Comparison of ENCODE assay signal across 19 cellular contexts in genomic region chr19:31783592-31783991, GRCh38.
"Had no signal": no experiment of that assay in that cellular context is flagged by ENCODE, and none has a peak within 500 bp of the region (broad histone marks: within the 10 kb centered on the region; RNA-seq: fewer than 3 reads in every experiment).

No MANE protein-coding gene starts in this region.

- DNase-seq: activated CD4-positive, alpha-beta T cell treated with anti-CD3 and anti-CD28 coated beads for 36 hours; activated CD4-positive, CD25-positive, alpha-beta regulatory T cell; activated naive CD4-positive, alpha-beta T cell; activated T-cell treated with anti-CD3 and anti-CD28 coated beads for 4 hours; activated T-cell treated with anti-CD3 and anti-CD28 coated beads, Interleukin-2, amount 50 U/mL, for 72 hours; central memory CD4-positive, alpha-beta T cell; head of caudate nucleus; hippocampal formation; left colon; midbrain; naive thymus-derived CD4-positive, alpha-beta T cell; right cardiac atrium; stimulated activated CD4-positive, alpha-beta T cell treated with anti-CD3 and anti-CD28 coated beads, Interleukin-2, amount 100 ng/mL, for 48 hours; stimulated activated naive CD4-positive, alpha-beta T cell treated with Interleukin-2 at 50 U/mL for 16 hours; T-helper 2 cell; trophoblast cell; uterus had no signal

- ATAC-seq: activated CD4-positive, alpha-beta T cell treated with anti-CD3 and anti-CD28 coated beads for 36 hours; activated naive CD4-positive, alpha-beta T cell treated with anti-CD3 and anti-CD28 coated beads, Interleukin-2, amount 50 U/mL, for 72 hours; activated T-cell treated with anti-CD3 and anti-CD28 coated beads, Interleukin-2, amount 50 U/mL, for 72 hours; gastroesophageal sphincter; left colon; naive thymus-derived CD4-positive, alpha-beta T cell; right cardiac atrium had no signal
